Comparison of ENCODE assay signal across 8 cellular contexts in genomic region chr7:141533149-141533949, GRCh38. TPM values are rescaled to one million over a fixed set of nuclear protein-coding genes. Genes with fewer than 3 reads are reported as not detected.
DNase-seq lines count a peak whose midpoint lies in the region; ATAC-seq and TF ChIP-seq lines count a peak whose summit lies in the region.

No MANE protein-coding gene starts in this region.

- H3K27me3 Mint-ChIP-seq in CD4-positive, CD25-positive, alpha-beta regulatory T cell: peaks cover 48% of the 10 kb centered on the region
- peaks cover 39% of the 10 kb centered on the region for H3K27me3 Mint-ChIP-seq in activated naive CD8-positive, alpha-beta T cell treated with anti-CD3 and anti-CD28 coated beads for 36 hours

- peak; percentile 55 to 62 for ATAC-seq in CD4-positive, CD25-positive, alpha-beta regulatory T cell (ENCODE audit: low read depth in 2 of 2)
- ATAC-seq in GM21526 (IDR thresholded peaks at IDR 0.05; ENCODE audit: low FRiP score, unreplicated experiment): peak; percentile 86

- WGBS in SK-N-SH (ENCODE audit: low lambda C conversion rate): 22% methylated on average over 11 of the region's 11 CpGs

- TF ChIP-seq EP300 in SK-N-SH (IDR thresholded peaks at IDR 0.05; ENCODE audit: borderline replicate concordance in 1 of 2, low read depth in 1 of 2, low read length in 1 of 2): no peak

- peak; percentile 18 to 78 (median 43) for DNase-seq in CD4-positive, CD25-positive, alpha-beta regulatory T cell
- DNase-seq in NCI-H1105 (lab: John Stamatoyannopoulos, UW) (peak; percentile 79), SK-N-SH (peak; percentile 77), head of caudate nucleus (peak; percentile 40 to 91 (median 78)), pons (ENCODE audit: low spot score) (peak; percentile 87), GOT3 (lab: John Stamatoyannopoulos, UW) (no peak)
- peak; percentile 42 for DNase-seq in activated naive CD8-positive, alpha-beta T cell treated with anti-CD3 and anti-CD28 coated beads for 36 hours

- H3F3A ChIP-seq in SK-N-SH (replicated peaks; ENCODE audit: insufficient read depth): no peaks in the 10 kb centered on the region

- no peak overlapping the region for H3K4me3 Mint-ChIP-seq in CD4-positive, CD25-positive, alpha-beta regulatory T cell
- no peak overlapping the region for H3K4me3 Mint-ChIP-seq in activated naive CD8-positive, alpha-beta T cell treated with anti-CD3 and anti-CD28 coated beads for 36 hours

- H3K9ac ChIP-seq in SK-N-SH: no peak overlapping the region

- no peak overlapping the region for H3K4me3 ChIP-seq in CD4-positive, CD25-positive, alpha-beta regulatory T cell (ENCODE audit: low read depth, low read length)
- H3K4me3 ChIP-seq in SK-N-SH (ENCODE audit: low read depth in 2 of 2, low read length in 1 of 2): no peak overlapping the region; a peak in 1 of 4 replicates

- H3K4me1 ChIP-seq in CD4-positive, CD25-positive, alpha-beta regulatory T cell (ENCODE audit: control insufficient read depth, insufficient read depth, low read length, poor library complexity, severe bottlenecking): no peaks in the 10 kb centered on the region
- peaks cover 0 to 2% of the 10 kb centered on the region in 2 experiments; a peak in 1 of 4 replicates for H3K4me1 ChIP-seq in SK-N-SH (ENCODE audit: control insufficient read depth in 1 of 2, insufficient read depth in 2 of 2, low read depth in 1 of 2, low read length in 1 of 2)

- no peaks in the 10 kb centered on the region for H3K9me3 Mint-ChIP-seq in CD4-positive, CD25-positive, alpha-beta regulatory T cell
- no peaks in the 10 kb centered on the region for H3K9me3 Mint-ChIP-seq in activated naive CD8-positive, alpha-beta T cell treated with anti-CD3 and anti-CD28 coated beads for 36 hours

- no peaks in the 10 kb centered on the region for H3K9me3 ChIP-seq in CD4-positive, CD25-positive, alpha-beta regulatory T cell (ENCODE audit: control insufficient read depth in 2 of 2, low read length in 2 of 2)
- no peaks in the 10 kb centered on the region for H3K9me3 ChIP-seq in SK-N-SH

- peak overlapping the region in 1 of 3 donors; percentile 29 for H3K27ac Mint-ChIP-seq in CD4-positive, CD25-positive, alpha-beta regulatory T cell
- no peak overlapping the region for H3K27ac Mint-ChIP-seq in activated naive CD8-positive, alpha-beta T cell treated with anti-CD3 and anti-CD28 coated beads for 36 hours

- H3K27me3 ChIP-seq in CD4-positive, CD25-positive, alpha-beta regulatory T cell (ENCODE audit: control insufficient read depth, insufficient read depth, low read length): peaks cover 12% of the 10 kb centered on the region
- no peaks in the 10 kb centered on the region; the same call in 1 of the 2 replicates for H3K27me3 ChIP-seq in SK-N-SH (ENCODE audit: insufficient read depth)

- H3K36me3 ChIP-seq in CD4-positive, CD25-positive, alpha-beta regulatory T cell (ENCODE audit: control insufficient read depth, insufficient read depth, low read length): no peaks in the 10 kb centered on the region
- no peaks in the 10 kb centered on the region for H3K36me3 ChIP-seq in SK-N-SH (replicated peaks in 1 of 2; ENCODE audit: control insufficient read depth in 1 of 2, insufficient read depth in 2 of 2, low read length in 1 of 2)

- intact Hi-C loops in head of caudate nucleus (cut with DNase I): loop anchor here (10.0 kb wide), 2 partner anchors 259 to 459 kb away; partner anchors contain the start of gene TMEM178B

- no peak overlapping the region for H3K27ac ChIP-seq in CD4-positive, CD25-positive, alpha-beta regulatory T cell (ENCODE audit: insufficient read depth, low read length, poor library complexity, severe bottlenecking)
- H3K27ac ChIP-seq in SK-N-SH (ENCODE audit: low read depth in 2 of 2, low read length in 1 of 2): no peak overlapping the region

- H3K4me1 Mint-ChIP-seq in CD4-positive, CD25-positive, alpha-beta regulatory T cell: peaks cover 0 to 2% (median 0%) of the 10 kb centered on the region in 4 donors
- no peaks in the 10 kb centered on the region for H3K4me1 Mint-ChIP-seq in activated naive CD8-positive, alpha-beta T cell treated with anti-CD3 and anti-CD28 coated beads for 36 hours

- no peaks in the 10 kb centered on the region for H3K36me3 Mint-ChIP-seq in CD4-positive, CD25-positive, alpha-beta regulatory T cell
- H3K36me3 Mint-ChIP-seq in activated naive CD8-positive, alpha-beta T cell treated with anti-CD3 and anti-CD28 coated beads for 36 hours: no peaks in the 10 kb centered on the region

- TF ChIP-seq RAD21 in SK-N-SH (IDR thresholded peaks at IDR 0.05; ENCODE audit: low read length): peak; percentile 98

- POLR2A ChIA-PET in SK-N-SH (lab: Yijun Ruan, JAX): interaction anchor here (0.6 to 1.0 kb wide), 3 partner anchors 17 to 519 kb away, joined by 3 to 5 read pairs (median 5); partner anchors contain the start of gene MRPS33

- H2AFZ ChIP-seq in SK-N-SH (ENCODE audit: low read depth): no peak overlapping the region

- TF ChIP-seq CTCF in SK-N-SH (IDR thresholded peaks at IDR 0.05): peak; percentile 100

- H4K20me1 ChIP-seq in SK-N-SH (ENCODE audit: insufficient read depth): no peaks in the 10 kb centered on the region

- no peaks in the 10 kb centered on the region for H3K79me2 ChIP-seq in SK-N-SH (ENCODE audit: insufficient read depth)

- H3K9me2 ChIP-seq in SK-N-SH: no peaks in the 10 kb centered on the region

- no peak overlapping the region for H3K4me2 ChIP-seq in SK-N-SH

- CTCF ChIA-PET in SK-N-SH (lab: Yijun Ruan, JAX): interaction anchor here (0.6 to 4.9 kb wide), 95 partner anchors 9 to 872 kb away, joined by 3 to 68 read pairs (median 4); partner anchors contain the start of genes AGK, MRPS33 and TMEM178B

TF ChIP-seq in SK-N-SH, 30 proteins besides CTCF, POLR2A, EP300 and RAD21:
- TF ChIP-seq CHD2 (IDR thresholded peaks at IDR 0.05; ENCODE audit: low read length, partially characterized antibody): peak; percentile 48
- no peak for TF ChIP-seq IRF3 (IDR thresholded peaks at IDR 0.05; ENCODE audit: low read depth, low read length)
- TF ChIP-seq TAF1 (IDR thresholded peaks at IDR 0.05; ENCODE audit: borderline replicate concordance, low read depth, low read length): 0 out of 2 replicates have a peak, but pooled peaks have one; percentile 15
- TF ChIP-seq RCOR1 (IDR thresholded peaks at IDR 0.05; ENCODE audit: low read length): peak; percentile 65; the same call in 1 of the 2 replicates
- TF ChIP-seq RFX5 (IDR thresholded peaks at IDR 0.05; ENCODE audit: low read length): 0 out of 2 replicates have a peak, but pooled peaks have one; percentile 10
- peak; percentile 93 for TF ChIP-seq SMC3 (IDR thresholded peaks at IDR 0.05; ENCODE audit: low read depth, low read length)
TF ChIP-seq in SK-N-SH: peak in this region for 5.

RNA-seq across cellular contexts. Expression of gene AGK, which starts 17.9 kb away (rescaled TPM):
- total RNA-seq in CD4-positive, CD25-positive, alpha-beta regulatory T cell: 28.6 TPM
- 10 to 100 TPM; 34.6 to 38.1 (median 35.3) TPM for polyA plus RNA-seq in CD4-positive, CD25-positive, alpha-beta regulatory T cell
- polyA plus RNA-seq in SK-N-SH (2012; rRNA removed): 45.7 and 67.0 TPM in 2 replicates
- 59.4 and 65.7 TPM in 2 replicates for polyA plus RNA-seq in SK-N-SH (2012; cell fraction: cytosol; rRNA removed)
- 79.2 and 102 TPM in 2 replicates for polyA plus RNA-seq in SK-N-SH (2012; cell fraction: nucleus; rRNA removed)
- 10 to 100 TPM; 86.0 to 87.4 TPM for total RNA-seq in activated naive CD8-positive, alpha-beta T cell treated with anti-CD3 and anti-CD28 coated beads for 36 hours
